ENCODE assay signal across 12 cellular contexts in the genomic region with DNA sequence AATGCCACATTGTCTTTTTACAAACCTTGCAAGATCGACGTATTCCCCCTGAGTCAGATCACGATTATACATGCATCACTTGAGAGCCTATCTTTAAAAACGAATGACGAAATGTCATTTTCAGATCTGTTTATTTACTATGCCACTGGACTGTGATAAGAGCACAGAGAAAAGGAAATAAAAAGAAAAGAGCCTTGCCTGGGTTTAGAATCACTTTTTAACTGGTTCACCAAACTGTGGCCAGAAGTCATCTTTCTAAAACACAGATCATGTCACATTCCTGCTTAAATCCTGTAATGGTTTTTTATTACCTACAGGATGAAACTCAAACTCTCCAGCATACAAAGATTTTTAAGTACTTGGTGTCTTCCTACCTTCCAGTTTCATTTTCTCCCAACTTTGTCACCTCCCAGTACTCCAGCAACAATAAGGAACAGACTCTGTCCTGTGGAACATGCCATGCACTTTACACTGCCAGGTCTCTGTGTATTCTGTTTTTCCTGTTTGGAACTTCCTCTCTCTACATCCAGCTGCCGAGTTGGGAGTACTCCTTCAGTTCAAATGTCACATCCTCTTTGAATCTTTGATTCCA.
DNase-seq lines count a peak whose midpoint lies in the region; ATAC-seq, FAIRE-seq and TF ChIP-seq lines count a peak whose summit lies in the region.
"Had no signal": no experiment of that assay in that cellular context is flagged by ENCODE, and none has a peak within 500 bp of the region (broad histone marks: within the 10 kb centered on the region; RNA-seq: fewer than 3 reads in every experiment).

No MANE protein-coding gene starts in this region.

- FAIRE-seq in D721Med (lab: Jason Lieb, UNC), result no peak

- no peaks in the 10 kb centered on the region for H3K36me3 Mint-ChIP-seq in nephron progenitor cell (ENCODE audit: low read depth)

- TF ChIP-seq CTCF in nephron progenitor cell (IDR thresholded peaks at IDR 0.05) (no peak), D721Med (IDR thresholded peaks at IDR 0.05; ENCODE audit: insufficient read depth, missing control alignments) (no peak)

- H3K27me3 Mint-ChIP-seq in nephron progenitor cell (ENCODE audit: low read depth, poor library complexity), result peaks cover 12% of the 10 kb centered on the region

- H3K4me1 Mint-ChIP-seq in nephron progenitor cell, result peaks cover 62% of the 10 kb centered on the region

- no peak for ATAC-seq in HG03135 (IDR thresholded peaks at IDR 0.05; ENCODE audit: unreplicated experiment)

- no peaks in the 10 kb centered on the region for H3K9me3 Mint-ChIP-seq in nephron progenitor cell

- peak; percentile 22 for DNase-seq in DMS153 (lab: John Stamatoyannopoulos, UW)
- no peak for DNase-seq in DMS153 treated with DMSO at 0.1 percent for 48 hours (lab: John Stamatoyannopoulos, UW; ENCODE audit: unreplicated experiment)
- peak; percentile 37 for DNase-seq in LoVo (ENCODE audit: low spot score)
- peak; percentile 15 for DNase-seq in amniotic epithelial cell (ENCODE audit: low read depth)
- no peak for DNase-seq in nephron progenitor cell
- DNase-seq in GM19238 (ENCODE audit: insufficient read length, low spot score), result no peak
- DNase-seq in D721Med (ENCODE audit: insufficient read length, low spot score), result no peak
- DNase-seq: activated CD4-positive, alpha-beta T cell treated with anti-CD3 and anti-CD28 coated beads, Interleukin-2, amount 50 U/mL, for 1 hour; effector memory CD4-positive, alpha-beta T cell; EL; NCI-H2171 treated with DMSO at 0.1 percent for 48 hours had no signal

- H3K4me3 Mint-ChIP-seq in nephron progenitor cell, result no peak overlapping the region

- peak overlapping the region; percentile 0 for H3K27ac Mint-ChIP-seq in nephron progenitor cell

Comparison
In these comparisons a context has a peak if more than half of its experiments do, and no peak if none do; other contexts are left out.
1. DNase-seq: peak in DMS153 (single experiment), LoVo (single experiment) and amniotic epithelial cell (single experiment); none in DMS153 treated with DMSO at 0.1 percent for 48 hours (single experiment), nephron progenitor cell (single experiment), GM19238 (single experiment) and D721Med (single experiment).